Comparison of ENCODE assay signal across 18 cellular contexts in the genomic region with DNA sequence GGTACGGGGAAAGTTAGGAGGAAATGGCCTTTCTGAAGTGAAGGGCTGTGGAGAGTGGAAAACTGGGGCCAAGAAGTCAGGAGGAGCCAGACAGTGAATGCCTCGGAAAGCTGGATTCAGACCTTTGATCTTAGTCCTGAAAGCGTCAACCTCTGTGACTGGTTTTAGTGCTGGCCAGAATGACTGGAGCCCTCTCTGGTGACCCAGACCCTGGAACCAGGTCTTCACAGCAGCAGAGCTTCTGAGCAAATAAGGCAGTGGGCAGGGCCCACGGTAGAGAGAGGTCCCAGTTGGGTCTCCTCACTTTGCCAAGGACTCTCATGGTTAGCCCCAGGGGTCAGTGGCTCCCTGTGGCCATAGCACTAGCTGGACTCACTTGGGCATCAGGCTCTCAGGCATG.
DNase-seq lines count a peak whose midpoint lies in the region; ATAC-seq and TF ChIP-seq lines count a peak whose summit lies in the region.
"Had no signal": no experiment of that assay in that cellular context is flagged by ENCODE, and none has a peak within 500 bp of the region (broad histone marks: within the 10 kb centered on the region; RNA-seq: fewer than 3 reads in every experiment).

No MANE protein-coding gene starts in this region.

- H3K9me3 ChIP-seq in neural cell (ENCODE audit: low read length) (no peaks in the 10 kb centered on the region), subcutaneous abdominal adipose tissue (ENCODE audit: control insufficient read depth in 5 of 5, low read length in 5 of 5) (no peaks in the 10 kb centered on the region)
- H3K9me3 ChIP-seq: A549 had no signal

- H3K36me3 ChIP-seq in neural cell (ENCODE audit: insufficient read depth, low read length) (no peaks in the 10 kb centered on the region), subcutaneous abdominal adipose tissue (ENCODE audit: control insufficient read depth in 5 of 5, insufficient read depth in 5 of 5, low read length in 5 of 5) (no peaks in the 10 kb centered on the region)

- TF ChIP-seq CTCF in glutamatergic neuron (IDR thresholded peaks at IDR 0.05; ENCODE audit: partially characterized antibody, unreplicated experiment) (no peak), neural cell (IDR thresholded peaks at IDR 0.05; ENCODE audit: poor library complexity, severe bottlenecking) (no peak), osteocyte (IDR thresholded peaks at IDR 0.05) (no peak)

- H3F3A ChIP-seq in neural cell (ENCODE audit: insufficient read depth, low read length, poor library complexity, severe bottlenecking): no peaks in the 10 kb centered on the region

- H3K4me1 Mint-ChIP-seq in activated naive CD4-positive, alpha-beta T cell treated with anti-CD3 and anti-CD28 coated beads, Interleukin-2, amount 50 U/mL, for 24 hours: peaks cover 14% of the 10 kb centered on the region
- H3K4me1 Mint-ChIP-seq in glutamatergic neuron (ENCODE audit: low read depth, unreplicated experiment): peaks cover 6% of the 10 kb centered on the region
- H3K4me1 Mint-ChIP-seq in osteocyte (ENCODE audit: unreplicated experiment): peaks cover 10% of the 10 kb centered on the region
- H3K4me1 Mint-ChIP-seq: CD4-positive, alpha-beta memory T cell had no signal

- no peak for ATAC-seq in activated naive CD4-positive, alpha-beta T cell treated with anti-CD3 and anti-CD28 coated beads, Interleukin-2, amount 50 U/mL, for 72 hours
- ATAC-seq: A549 had no signal

- no peaks in the 10 kb centered on the region for H3K27me3 ChIP-seq in neural cell (ENCODE audit: insufficient read depth, low read depth, low read length)
- no peaks in the 10 kb centered on the region for H3K27me3 ChIP-seq in subcutaneous abdominal adipose tissue (ENCODE audit: control insufficient read depth in 5 of 5, insufficient read depth in 4 of 5, low read length in 5 of 5)

- no peaks in the 10 kb centered on the region for H3K36me3 Mint-ChIP-seq in activated naive CD4-positive, alpha-beta T cell treated with anti-CD3 and anti-CD28 coated beads, Interleukin-2, amount 50 U/mL, for 24 hours
- H3K36me3 Mint-ChIP-seq in activated naive CD4-positive, alpha-beta T cell treated with anti-CD3 and anti-CD28 coated beads, Interleukin-2, amount 50 U/mL, for 72 hours: no peaks in the 10 kb centered on the region
- H3K36me3 Mint-ChIP-seq in glutamatergic neuron (ENCODE audit: unreplicated experiment): no peaks in the 10 kb centered on the region
- H3K36me3 Mint-ChIP-seq in osteocyte (ENCODE audit: unreplicated experiment): no peaks in the 10 kb centered on the region
- H3K36me3 Mint-ChIP-seq: CD4-positive, alpha-beta memory T cell had no signal

- H3K4me2 ChIP-seq in neural cell (ENCODE audit: low read length): no peak overlapping the region
- H3K4me2 ChIP-seq: A549 had no signal

- H3K27ac Mint-ChIP-seq in activated naive CD4-positive, alpha-beta T cell treated with anti-CD3 and anti-CD28 coated beads, Interleukin-2, amount 50 U/mL, for 24 hours: peak overlapping the region; percentile 13
- no peak overlapping the region for H3K27ac Mint-ChIP-seq in activated naive CD4-positive, alpha-beta T cell treated with anti-CD3 and anti-CD28 coated beads, Interleukin-2, amount 50 U/mL, for 72 hours
- H3K27ac Mint-ChIP-seq in glutamatergic neuron (ENCODE audit: unreplicated experiment): peak overlapping the region; percentile 65
- no peak overlapping the region for H3K27ac Mint-ChIP-seq in osteocyte (ENCODE audit: unreplicated experiment)
- H3K27ac Mint-ChIP-seq: CD4-positive, alpha-beta memory T cell had no signal

- no peaks in the 10 kb centered on the region for H3K9me2 ChIP-seq in neural cell (ENCODE audit: insufficient read depth, low read length)

- no peaks in the 10 kb centered on the region for H3K27me3 Mint-ChIP-seq in activated naive CD4-positive, alpha-beta T cell treated with anti-CD3 and anti-CD28 coated beads, Interleukin-2, amount 50 U/mL, for 24 hours
- H3K27me3 Mint-ChIP-seq in glutamatergic neuron (ENCODE audit: unreplicated experiment) (peaks cover 2% of the 10 kb centered on the region), osteocyte (ENCODE audit: unreplicated experiment) (no peaks in the 10 kb centered on the region)
- H3K27me3 Mint-ChIP-seq: CD4-positive, alpha-beta memory T cell had no signal

- no peak overlapping the region for H2AFZ ChIP-seq in neural cell (ENCODE audit: low read depth, low read length)

- no peak overlapping the region for H3K4me3 Mint-ChIP-seq in activated naive CD4-positive, alpha-beta T cell treated with anti-CD3 and anti-CD28 coated beads, Interleukin-2, amount 50 U/mL, for 24 hours
- H3K4me3 Mint-ChIP-seq in glutamatergic neuron (ENCODE audit: unreplicated experiment) (no peak overlapping the region), osteocyte (ENCODE audit: unreplicated experiment) (no peak overlapping the region)
- H3K4me3 Mint-ChIP-seq: CD4-positive, alpha-beta memory T cell had no signal

- H3K9me3 Mint-ChIP-seq in activated naive CD4-positive, alpha-beta T cell treated with anti-CD3 and anti-CD28 coated beads, Interleukin-2, amount 50 U/mL, for 24 hours: peaks cover 4% of the 10 kb centered on the region
- H3K9me3 Mint-ChIP-seq in activated naive CD4-positive, alpha-beta T cell treated with anti-CD3 and anti-CD28 coated beads, Interleukin-2, amount 50 U/mL, for 72 hours: peaks cover 0 to 5% of the 10 kb centered on the region in 2 donors
- H3K9me3 Mint-ChIP-seq in glutamatergic neuron (ENCODE audit: unreplicated experiment): no peaks in the 10 kb centered on the region
- H3K9me3 Mint-ChIP-seq in osteocyte (ENCODE audit: unreplicated experiment): no peaks in the 10 kb centered on the region

- no peak overlapping the region for H3K9ac ChIP-seq in neural cell (ENCODE audit: low read length)
- no peak overlapping the region for H3K9ac ChIP-seq in subcutaneous abdominal adipose tissue (ENCODE audit: low read length in 5 of 5)

- no peaks in the 10 kb centered on the region for H3K79me2 ChIP-seq in neural cell (replicated peaks; ENCODE audit: insufficient read depth, low read length)

- no peaks in the 10 kb centered on the region for H4K20me1 ChIP-seq in neural cell (ENCODE audit: insufficient read depth)

- H3K4me3 ChIP-seq in neural cell (ENCODE audit: low read length) (no peak overlapping the region), subcutaneous abdominal adipose tissue (ENCODE audit: low read depth in 1 of 5, low read length in 5 of 5) (no peak overlapping the region)
- H3K4me3 ChIP-seq: A549 had no signal

- H3K4me1 ChIP-seq in subcutaneous abdominal adipose tissue (ENCODE audit: control insufficient read depth in 5 of 5, insufficient read depth in 5 of 5, low read length in 5 of 5): peaks cover 3 to 27% (median 20%) of the 10 kb centered on the region in 5 donors

- H3K27ac ChIP-seq in neural cell (ENCODE audit: low read length): peak overlapping the region; percentile 77
- H3K27ac ChIP-seq in subcutaneous abdominal adipose tissue (ENCODE audit: low read depth, low read length): peak overlapping the region; percentile 57
- H3K27ac ChIP-seq: 22Rv1, A549 had no signal

- no peak for TF ChIP-seq RAD21 in neural cell (conservative IDR thresholded peaks at IDR 0.05)

- no peak for DNase-seq in activated naive CD4-positive, alpha-beta T cell treated with anti-CD3 and anti-CD28 coated beads, Interleukin-2, amount 50 U/mL, for 72 hours (ENCODE audit: low spot score in 2 of 2)
- no peak for DNase-seq in glutamatergic neuron
- DNase-seq in osteocyte (ENCODE audit: extremely low spot score, unreplicated experiment): no peak
- DNase-seq in 8988T: no peak
- DNase-seq in AG08395 (ENCODE audit: low spot score): no peak
- DNase-seq: ACHN; C1 segment of cervical spinal cord; Calu3; CD4-positive, alpha-beta memory T cell; COR-L47; DND-41; H7; HCEC 1CT had no signal

- TF ChIP-seq EP300 in neural cell (conservative IDR thresholded peaks at IDR 0.05; ENCODE audit: poor library complexity, severe bottlenecking): no peak

TF ChIP-seq in neural cell, 6 proteins besides CTCF, POLR2A, EP300 and RAD21:
- no peak for TF ChIP-seq TAF1 (IDR thresholded peaks at IDR 0.05; ENCODE audit: low read depth)
- TF ChIP-seq MXI1 (conservative IDR thresholded peaks at IDR 0.05; ENCODE audit: poor library complexity, severe bottlenecking): no peak
- TF ChIP-seq SMC3 (conservative IDR thresholded peaks at IDR 0.05; ENCODE audit: poor library complexity): no peak
- no peak for TF ChIP-seq POLR2AphosphoS5 (IDR thresholded peaks at IDR 0.05)
- no peak for TF ChIP-seq EZH2 (IDR thresholded peaks at IDR 0.05; ENCODE audit: borderline replicate concordance, insufficient read depth, low read length, poor library complexity, severe bottlenecking)
- TF ChIP-seq REST (IDR thresholded peaks at IDR 0.05; ENCODE audit: borderline replicate concordance): no peak

Comparison
In these comparisons a context has a peak if more than half of its experiments do, and no peak if none do; other contexts are left out.
1. H3K27ac Mint-ChIP-seq: peak in activated naive CD4-positive, alpha-beta T cell treated with anti-CD3 and anti-CD28 coated beads, Interleukin-2, amount 50 U/mL, for 24 hours (single experiment) and glutamatergic neuron (single experiment); none in activated naive CD4-positive, alpha-beta T cell treated with anti-CD3 and anti-CD28 coated beads, Interleukin-2, amount 50 U/mL, for 72 hours (0 of 2) and osteocyte (single experiment).